In genomic region chr10:129972145-129972965, GRCh38 we compare ENCODE assay signal across 9 cellular contexts. TPM values are rescaled to one million over a fixed set of nuclear protein-coding genes. Genes with fewer than 3 reads are reported as not detected.
A peak's percentile ranks its signal among the peaks of the same experiment; 100 is the strongest.
DNase-seq lines count a peak whose midpoint lies in the region; ATAC-seq and TF ChIP-seq lines count a peak whose summit lies in the region.
"Had no signal": no experiment of that assay in that cellular context is flagged by ENCODE, and none has a peak within 500 bp of the region (broad histone marks: within the 10 kb centered on the region; RNA-seq: fewer than 3 reads in every experiment).

No MANE protein-coding gene starts in this region.

- ATAC-seq in activated naive CD8-positive, alpha-beta T cell treated with anti-CD3 and anti-CD28 coated beads, Interleukin-2, amount 10 ng/mL, durations not matched to agents 7 days and 5 days (ENCODE audit: low read depth) = no peak
- no peak for ATAC-seq in esophagus mucosa

- TF ChIP-seq EP300 in suprapubic skin (IDR thresholded peaks at IDR 0.05) = no peak

- H2AFZ ChIP-seq in mammary epithelial cell (ENCODE audit: low read depth, low read length) = no peak overlapping the region

- H3K9ac ChIP-seq in mammary epithelial cell (ENCODE audit: insufficient read depth, low read length) = no peak overlapping the region

- in situ Hi-C loops in mammary epithelial cell (cut with MboI; ENCODE audit: low sequenced_read_pairs in 2 of 2) = no loop called here

- CTCF ChIA-PET in mammary epithelial cell (lab: Charles Lee; ENCODE audit: low non-redundant PET) = no interaction called here

- H3K27ac ChIP-seq in breast epithelium (no peak overlapping the region), mammary epithelial cell (ENCODE audit: insufficient read depth, low read depth, low read length) (no peak overlapping the region), suprapubic skin (no peak overlapping the region)
- H3K27ac ChIP-seq: upper lobe of left lung had no signal

- POLR2A ChIA-PET in activated naive CD8-positive, alpha-beta T cell treated with anti-CD3 and anti-CD28 coated beads, Interleukin-2, amount 10 ng/mL, durations not matched to agents 7 days and 5 days (lab: Charles Lee) = interaction anchor here (1.1 kb wide), 1 partner anchor 155 kb away, joined by 4 read pairs; no protein-coding TSS in a partner anchor

- 12% methylated on average over 13 of the region's 84 CpGs for WGBS in mammary epithelial cell (ENCODE audit: low coverage, missing lambda C conversion rate)
- WGBS in suprapubic skin = 4% methylated on average over 9 of the region's 84 CpGs

- H3K4me3 Mint-ChIP-seq in activated naive CD8-positive, alpha-beta T cell treated with anti-CD3 and anti-CD28 coated beads, Interleukin-2, amount 10 ng/mL, durations not matched to agents 7 days and 5 days = no peak overlapping the region

- no peak for DNase-seq in breast epithelium (ENCODE audit: low spot score in 2 of 2)
- no peak for DNase-seq in mammary epithelial cell
- DNase-seq in activated naive CD8-positive, alpha-beta T cell treated with anti-CD3 and anti-CD28 coated beads, Interleukin-2, amount 10 ng/mL, durations not matched to agents 7 days and 5 days = peak; percentile 34
- DNase-seq in left kidney (ENCODE audit: low read depth, low spot score) = peak; percentile 69
- peak in 1 of 2 donors; percentile 61 for DNase-seq in suprapubic skin (ENCODE audit: low spot score in 2 of 2)
- DNase-seq in NCI-H526 (lab: John Stamatoyannopoulos, UW) = no peak
- DNase-seq in C1 segment of cervical spinal cord (lab: John Stamatoyannopoulos, UW) = no peak

- intact Hi-C loops in breast epithelium (cut with DNase I; ENCODE audit: low total_unique reads) (no loop called here), mammary epithelial cell (cut with micrococcal nuclease) (loop anchor here (5.0 kb wide), 3 partner anchors 135 to 1760 kb away; no protein-coding TSS in a partner anchor)

- peaks cover 8 to 13% of the 10 kb centered on the region in 2 donors for H3K4me1 ChIP-seq in breast epithelium
- no peaks in the 10 kb centered on the region for H3K4me1 ChIP-seq in mammary epithelial cell (ENCODE audit: insufficient read depth, low read length)
- peaks cover 53% of the 10 kb centered on the region for H3K4me1 ChIP-seq in suprapubic skin

- TF ChIP-seq CTCF in breast epithelium (IDR thresholded peaks at IDR 0.05) (no peak), mammary epithelial cell (conservative IDR thresholded peaks at IDR 0.05 in 1 of 2, IDR thresholded peaks at IDR 0.05 in 1 of 2; ENCODE audit: extremely low read depth in 1 of 2, insufficient read depth in 1 of 2, low read depth in 1 of 2, low read length in 2 of 2) (no peak), suprapubic skin (IDR thresholded peaks at IDR 0.05) (no peak)

- no TSS peak for BruUV-seq in mammary epithelial cell (replicated peaks; lab: Mats Ljungman, UMichigan)

- peaks cover 6% of the 10 kb centered on the region for H3K4me1 Mint-ChIP-seq in activated naive CD8-positive, alpha-beta T cell treated with anti-CD3 and anti-CD28 coated beads, Interleukin-2, amount 10 ng/mL, durations not matched to agents 7 days and 5 days

- no peak overlapping the region for H3K4me2 ChIP-seq in mammary epithelial cell (ENCODE audit: insufficient read depth, low read depth, low read length)

- dilution Hi-C loops in mammary epithelial cell (cut with HindIII; ENCODE audit: low sequenced_read_pairs) = no loop called here

- H3K4me3 ChIP-seq in breast epithelium (peak overlapping the region in 2 of 3 donors; percentile 41 to 65), mammary epithelial cell (replicated peaks in 1 of 3; ENCODE audit: insufficient read depth in 1 of 3, low read depth in 2 of 3, low read length in 3 of 3) (no peak overlapping the region), suprapubic skin (peak overlapping the region; percentile 52)

- TF ChIP-seq POLR2A in breast epithelium (IDR thresholded peaks at IDR 0.05) = no peak
- TF ChIP-seq POLR2A in suprapubic skin (IDR thresholded peaks at IDR 0.05) = no peak

- peaks cover 67% of the 10 kb centered on the region for H3K27me3 Mint-ChIP-seq in activated naive CD8-positive, alpha-beta T cell treated with anti-CD3 and anti-CD28 coated beads, Interleukin-2, amount 10 ng/mL, durations not matched to agents 7 days and 5 days

- H3K27me3 ChIP-seq in breast epithelium (peaks cover 19 to 89% of the 10 kb centered on the region in 2 donors), mammary epithelial cell (ENCODE audit: insufficient read depth, low read length) (peaks cover 31% of the 10 kb centered on the region), suprapubic skin (peaks cover 88% of the 10 kb centered on the region)

- peak overlapping the region; percentile 67 for H3K27ac Mint-ChIP-seq in activated naive CD8-positive, alpha-beta T cell treated with anti-CD3 and anti-CD28 coated beads, Interleukin-2, amount 10 ng/mL, durations not matched to agents 7 days and 5 days

- no peaks in the 10 kb centered on the region for H3K9me3 Mint-ChIP-seq in activated naive CD8-positive, alpha-beta T cell treated with anti-CD3 and anti-CD28 coated beads, Interleukin-2, amount 10 ng/mL, durations not matched to agents 7 days and 5 days

- no peaks in the 10 kb centered on the region for H4K20me1 ChIP-seq in mammary epithelial cell (ENCODE audit: insufficient read depth, low read length)

- H3K36me3 Mint-ChIP-seq in activated naive CD8-positive, alpha-beta T cell treated with anti-CD3 and anti-CD28 coated beads, Interleukin-2, amount 10 ng/mL, durations not matched to agents 7 days and 5 days = no peaks in the 10 kb centered on the region

- H3K9me3 ChIP-seq in breast epithelium (no peaks in the 10 kb centered on the region), mammary epithelial cell (replicated peaks; ENCODE audit: insufficient read depth, low read length) (no peaks in the 10 kb centered on the region), suprapubic skin (no peaks in the 10 kb centered on the region)
- H3K9me3 ChIP-seq: upper lobe of left lung had no signal

- H3K36me3 ChIP-seq in breast epithelium (no peaks in the 10 kb centered on the region), mammary epithelial cell (ENCODE audit: insufficient read depth, low read length) (no peaks in the 10 kb centered on the region), suprapubic skin (no peaks in the 10 kb centered on the region)
- H3K36me3 ChIP-seq: upper lobe of left lung had no signal

- H3K79me2 ChIP-seq in mammary epithelial cell (ENCODE audit: insufficient read depth, low read length) = no peaks in the 10 kb centered on the region

RNA-seq across cellular contexts. Expression of gene EBF3, which starts 8.3 kb away (rescaled TPM):
- total RNA-seq in breast epithelium (10 to 100 TPM in 1 of 3 donors, 1 to 10 TPM in 2; 4.2 to 28.0 (median 6.6) TPM), mammary epithelial cell (under 1 TPM; under 0.01 to 0.54 TPM), suprapubic skin (1 to 10 TPM; 1.4 to 4.2 (median 2.4) TPM), esophagus mucosa (0.44 TPM)
- not detected for polyA plus RNA-seq in mammary epithelial cell
- polyA minus RNA-seq in mammary epithelial cell = not detected
- total RNA-seq in activated naive CD8-positive, alpha-beta T cell treated with anti-CD3 and anti-CD28 coated beads, Interleukin-2, amount 10 ng/mL, durations not matched to agents 7 days and 5 days = not detected

Comparison
In these comparisons a context has a peak if more than half of its experiments do, and no peak if none do; other contexts are left out.
1. H3K4me3 ChIP-seq: peak in breast epithelium (2 of 3) and suprapubic skin (single experiment); none in mammary epithelial cell (0 of 3).
2. DNase-seq: peak in activated naive CD8-positive, alpha-beta T cell treated with anti-CD3 and anti-CD28 coated beads, Interleukin-2, amount 10 ng/mL, durations not matched to agents 7 days and 5 days (single experiment) and left kidney (single experiment); none in breast epithelium (0 of 2), mammary epithelial cell (single experiment), NCI-H526 (0 of 2) and C1 segment of cervical spinal cord (0 of 14).